15 cellular contexts compared by ENCODE assay signal in genomic region chr22:23054531-23055257, GRCh38. TPM values are rescaled to one million over a fixed set of nuclear protein-coding genes. Genes with fewer than 3 reads are reported as not detected.
A peak's percentile ranks its signal among the peaks of the same experiment; 100 is the strongest.
DNase-seq lines count a peak whose midpoint lies in the region; ATAC-seq and TF ChIP-seq lines count a peak whose summit lies in the region.
"Had no signal": no experiment of that assay in that cellular context is flagged by ENCODE, and none has a peak within 500 bp of the region (broad histone marks: within the 10 kb centered on the region; RNA-seq: fewer than 3 reads in every experiment).

No MANE protein-coding gene starts in this region.

- no peaks in the 10 kb centered on the region for H4K20me1 ChIP-seq in GM23248 (ENCODE audit: insufficient read depth)

- H3K4me3 ChIP-seq in GM23248: no peak overlapping the region
- H3K4me3 ChIP-seq: esophagus squamous epithelium had no signal

- no peaks in the 10 kb centered on the region for H3K79me2 ChIP-seq in GM23248 (ENCODE audit: insufficient read depth)

- in situ Hi-C loops in GM23248 (cut with MboI): no loop called here

- H3K4me1 ChIP-seq in GM23248 (ENCODE audit: insufficient read depth): no peaks in the 10 kb centered on the region
- H3K4me1 ChIP-seq: esophagus squamous epithelium had no signal

- no peaks in the 10 kb centered on the region for H3K9me3 ChIP-seq in GM23248 (ENCODE audit: low read depth)

- no peak overlapping the region for H3K4me2 ChIP-seq in GM23248 (ENCODE audit: unreplicated experiment)

- peak; percentile 23 for ATAC-seq in stimulated activated naive CD8-positive, alpha-beta T cell treated with anti-CD3 and anti-CD28 coated beads, Interleukin-15, Interleukin-2, amounts not matched to agents 100 U/mL and 50 U/mL, for 24 hours
- no peak for ATAC-seq in stimulated activated naive CD8-positive, alpha-beta T cell treated with anti-CD3 and anti-CD28 coated beads, Interleukin-15, amount 100 ng/mL, for 72 hours
- ATAC-seq in HG03045 (IDR thresholded peaks at IDR 0.05; ENCODE audit: unreplicated experiment) (peak; percentile 52), HG03139 (IDR thresholded peaks at IDR 0.05; ENCODE audit: unreplicated experiment) (no peak)
- ATAC-seq: left cardiac atrium, sciatic nerve had no signal

- DNase-seq in stimulated activated naive CD8-positive, alpha-beta T cell treated with anti-CD3 and anti-CD28 coated beads, Interleukin-15, Interleukin-2, amounts not matched to agents 100 U/mL and 50 U/mL, for 24 hours: no peak
- no peak for DNase-seq in stimulated activated naive CD8-positive, alpha-beta T cell treated with anti-CD3 and anti-CD28 coated beads, Interleukin-15, amount 100 ng/mL, for 72 hours
- DNase-seq in glutamatergic neuron: no peak
- no peak for DNase-seq in medulla oblongata (ENCODE audit: extremely low spot score)
- DNase-seq in GM23248: no peak
- DNase-seq: esophagus squamous epithelium, left cardiac atrium, NCI-H510A treated with DMSO at 0.1 percent for 48 hours, T-helper 9 cell had no signal

- no peak overlapping the region for H2AFZ ChIP-seq in GM23248

- H3K27ac ChIP-seq in angular gyrus (ENCODE audit: low read depth, low read length): peak overlapping the region; percentile 76
- H3K27ac ChIP-seq in GM23248: no peak overlapping the region
- H3K27ac ChIP-seq: C4-2B, esophagus squamous epithelium had no signal

- WGBS in GM23248 (ENCODE audit: low coverage in 1 of 2, low lambda C conversion rate in 2 of 2, missing lambda C conversion rate in 2 of 2), 2 experiments: 28 to 35% methylated on average over 5 of the region's 5 CpGs

- peaks cover 20% of the 10 kb centered on the region for H3K27me3 Mint-ChIP-seq in stimulated activated naive CD8-positive, alpha-beta T cell treated with anti-CD3 and anti-CD28 coated beads, Interleukin-15, amount 100 ng/mL, for 72 hours
- peaks cover 2% of the 10 kb centered on the region for H3K27me3 Mint-ChIP-seq in glutamatergic neuron (ENCODE audit: unreplicated experiment)

- peaks cover 5 to 17% of the 10 kb centered on the region in 2 donors for H3K9me3 Mint-ChIP-seq in stimulated activated naive CD8-positive, alpha-beta T cell treated with anti-CD3 and anti-CD28 coated beads, Interleukin-15, amount 100 ng/mL, for 72 hours
- peaks cover 1% of the 10 kb centered on the region for H3K9me3 Mint-ChIP-seq in glutamatergic neuron (ENCODE audit: unreplicated experiment)

- H3F3A ChIP-seq in GM23248 (ENCODE audit: insufficient read depth): no peaks in the 10 kb centered on the region

- H3K36me3 Mint-ChIP-seq in glutamatergic neuron (ENCODE audit: unreplicated experiment): peaks cover 24% of the 10 kb centered on the region

- H3K27ac Mint-ChIP-seq in stimulated activated naive CD8-positive, alpha-beta T cell treated with anti-CD3 and anti-CD28 coated beads, Interleukin-15, amount 100 ng/mL, for 72 hours: no peak overlapping the region
- H3K27ac Mint-ChIP-seq in glutamatergic neuron (ENCODE audit: unreplicated experiment): no peak overlapping the region
- H3K27ac Mint-ChIP-seq: stimulated activated naive CD8-positive, alpha-beta T cell treated with anti-CD3 and anti-CD28 coated beads, Interleukin-15, Interleukin-2, amounts not matched to agents 100 ng/mL and 50 ng/mL, for 24 hours had no signal

- H3K9me2 ChIP-seq in GM23248 (ENCODE audit: insufficient read depth): no peaks in the 10 kb centered on the region

- no peaks in the 10 kb centered on the region for H3K36me3 ChIP-seq in GM23248 (ENCODE audit: low read depth)
- H3K36me3 ChIP-seq: esophagus squamous epithelium had no signal

- H3K4me3 Mint-ChIP-seq in stimulated activated naive CD8-positive, alpha-beta T cell treated with anti-CD3 and anti-CD28 coated beads, Interleukin-15, amount 100 ng/mL, for 72 hours: no peak overlapping the region
- no peak overlapping the region for H3K4me3 Mint-ChIP-seq in glutamatergic neuron (ENCODE audit: unreplicated experiment)
- H3K4me3 Mint-ChIP-seq: stimulated activated naive CD8-positive, alpha-beta T cell treated with anti-CD3 and anti-CD28 coated beads, Interleukin-15, Interleukin-2, amounts not matched to agents 100 ng/mL and 50 ng/mL, for 24 hours had no signal

- H3K4me1 Mint-ChIP-seq in stimulated activated naive CD8-positive, alpha-beta T cell treated with anti-CD3 and anti-CD28 coated beads, Interleukin-15, amount 100 ng/mL, for 72 hours: peaks cover 24% of the 10 kb centered on the region
- peaks cover 2% of the 10 kb centered on the region for H3K4me1 Mint-ChIP-seq in glutamatergic neuron (ENCODE audit: low read depth, unreplicated experiment)

- TF ChIP-seq CTCF in glutamatergic neuron (IDR thresholded peaks at IDR 0.05; ENCODE audit: partially characterized antibody, unreplicated experiment): no peak

- H3K27me3 ChIP-seq in GM23248 (replicated peaks; ENCODE audit: insufficient read depth): no peaks in the 10 kb centered on the region

- H3K9ac ChIP-seq in GM23248: no peak overlapping the region

RNA-seq across cellular contexts. Expression of gene GNAZ, which starts 15.6 kb away (rescaled TPM):
- total RNA-seq in glutamatergic neuron (ENCODE audit: unreplicated experiment): 82.5 TPM
- 0.25 and 0.65 TPM in 2 replicates for total RNA-seq in GM23248 (2014; rRNA removed; shearing (Covaris generic))
- 0.24 and 0.25 TPM in 2 replicates for polyA plus RNA-seq in GM23248 (2016; fragmentation: Nextera tagmentation; extraction: Ambion mirVana)

Comparison
In these comparisons a context has a peak if more than half of its experiments do, and no peak if none do; other contexts are left out.
1. ATAC-seq: peak in stimulated activated naive CD8-positive, alpha-beta T cell treated with anti-CD3 and anti-CD28 coated beads, Interleukin-15, Interleukin-2, amounts not matched to agents 100 U/mL and 50 U/mL, for 24 hours (single experiment) and HG03045 (single experiment); none in stimulated activated naive CD8-positive, alpha-beta T cell treated with anti-CD3 and anti-CD28 coated beads, Interleukin-15, amount 100 ng/mL, for 72 hours (single experiment) and HG03139 (single experiment).
2. RNA of gene GNAZ, which starts 15.6 kb away (total RNA-seq): 82.5 TPM in glutamatergic neuron (single experiment); 0.25 to 0.65 TPM in GM23248; every median in the first group is over 10 times any median in the second.